In genomic region chr5:321233-321725, GRCh38 we compare ENCODE assay signal across 8 cellular contexts. TPM values are rescaled to one million over a fixed set of nuclear protein-coding genes. Genes with fewer than 3 reads are reported as not detected.
DNase-seq lines count a peak whose midpoint lies in the region; ATAC-seq, FAIRE-seq and TF ChIP-seq lines count a peak whose summit lies in the region.

TSS of gene AHRR (plus strand) at chr5:321714. CDS start at chr5:343903, 22,189 bp downstream.

- intact Hi-C loops in GM12878 (cut with micrococcal nuclease; ENCODE audit: unreplicated experiment) = loop anchor here (2.0 kb wide), 1 partner anchor 72 kb away; no protein-coding TSS in a partner anchor

- under 1% methylated on average over 32 of the region's 51 CpGs for WGBS in GM12878 (ENCODE audit: insufficient coverage, insufficient replicate concordance, low lambda C conversion rate, missing lambda C conversion rate)

- TF ChIP-seq RAD21 in GM12878 (IDR thresholded peaks at IDR 0.05; ENCODE audit: insufficient read depth, low read depth, low read length) = peak; percentile 26; the same call in 1 of the 2 replicates

- peak within 1 kb of the TSS; percentile 71 for H2AFZ ChIP-seq in GM12878 (ENCODE audit: control insufficient read depth, low read depth, low read length)

- H3K9me3 ChIP-seq in Peyer's patch (no peaks in the 10 kb centered on the region), GM12878 (replicated peaks; ENCODE audit: control insufficient read depth, insufficient read depth, low read length) (peaks cover 2% of the 10 kb centered on the region; the same call in 1 of the 3 replicates), iPS-18c (ENCODE audit: control insufficient read depth, insufficient read depth, low read length) (peaks cover 4% of the 10 kb centered on the region)

- POLR2A ChIA-PET in GM12878 (lab: Charles Lee) = interaction anchor here (0.6 to 1.6 kb wide), 4 partner anchors 16 to 114 kb away, joined by 3 to 5 read pairs (median 4); no protein-coding TSS in a partner anchor

- DNase-seq in COLO829 (ENCODE audit: low spot score) (peak; percentile 38), GM19240 (ENCODE audit: insufficient read length, low spot score) (peak; percentile 71), Peyer's patch (peak in 2 of 3 donors; percentile 75 to 84), GM12878 (ENCODE audit: low read depth, low spot score) (no peak)
- DNase-seq in stimulated activated CD4-positive, alpha-beta T cell treated with anti-CD3 and anti-CD28 coated beads, Interleukin-12 subunit alpha, Interleukin-12 subunit beta, amount 100 ng/mL, for 4 hours = peak; percentile 61

- in situ Hi-C loops in GM12878 (cut with MboI) = no loop called here

- peak within 1 kb of the TSS in 2 of 4 donors; percentile 1 to 31 for H3K27ac ChIP-seq in Peyer's patch
- H3K27ac ChIP-seq in GM12878 (ENCODE audit: control insufficient read depth, insufficient read depth) = peak within 1 kb of the TSS; percentile 81

- H3K36me3 ChIP-seq in Peyer's patch = no peaks in the 10 kb centered on the region
- peaks cover 2% of the 10 kb centered on the region in 2 experiments; a peak in 3 of 4 replicates for H3K36me3 ChIP-seq in GM12878 (ENCODE audit: control insufficient read depth in 2 of 2, insufficient read depth in 2 of 2, low read length in 1 of 2)

- SMC1A ChIA-PET in GM12878 (lab: Charles Lee; ENCODE audit: uncharacterized antibody, unreplicated experiment) = interaction anchor here (0.7 to 3.7 kb wide), 5 partner anchors 19 to 110 kb away, joined by 4 to 19 read pairs (median 4); no protein-coding TSS in a partner anchor

- TF ChIP-seq POLR2A in Peyer's patch (IDR thresholded peaks at IDR 0.05) (no peak), GM12878 (IDR thresholded peaks at IDR 0.05; ENCODE audit: low read depth, low read length) (peak; percentile 56)

- peak within 1 kb of the TSS; percentile 85 for H3K9ac ChIP-seq in GM12878 (ENCODE audit: control insufficient read depth, insufficient read depth, low read length)

- H4K20me1 ChIP-seq in GM12878 (ENCODE audit: control insufficient read depth, insufficient read depth) = no peaks in the 10 kb centered on the region

- BruUV-seq in GM12878 (replicated peaks; lab: Mats Ljungman, UMichigan) = no TSS peak

- peaks cover 0 to 25% (median 12%) of the 10 kb centered on the region in 4 donors for H3K4me1 ChIP-seq in Peyer's patch
- peaks cover 23% of the 10 kb centered on the region for H3K4me1 ChIP-seq in GM12878 (ENCODE audit: control insufficient read depth, insufficient read depth, low read length)

- TF ChIP-seq EP300 in GM12878 (IDR thresholded peaks at IDR 0.05; ENCODE audit: borderline replicate concordance in 1 of 2, control insufficient read depth in 1 of 2, low read depth in 2 of 2, low read length in 2 of 2) = no peak

- H3K79me2 ChIP-seq in GM12878 (ENCODE audit: control insufficient read depth, insufficient read depth, low read length) = peaks cover 66% of the 10 kb centered on the region

- peaks cover 0 to 37% of the 10 kb centered on the region in 2 donors for H3K27me3 ChIP-seq in Peyer's patch
- H3K27me3 ChIP-seq in GM12878 (replicated peaks in 1 of 2; ENCODE audit: control insufficient read depth in 2 of 2, insufficient read depth in 2 of 2, low read length in 1 of 2) = no peaks in the 10 kb centered on the region

- TF ChIP-seq CTCF in Peyer's patch (IDR thresholded peaks at IDR 0.05) (peak in 4 of 6 experiments; percentile 35 to 61 (median 53)), GM12878 (IDR thresholded peaks at IDR 0.05 in 2 of 3, conservative IDR thresholded peaks at IDR 0.05 in 1 of 3; ENCODE audit: control insufficient read depth in 2 of 3, extremely low read depth in 1 of 3, insufficient read depth in 1 of 3, low read depth in 3 of 3, low read length in 3 of 3) (peak; percentile 24 to 73 (median 63); a peak in 5 of 6 replicates)

- RAD21 ChIA-PET in GM12878 (lab: Charles Lee; ENCODE audit: unreplicated experiment) = interaction anchor here (1.1 to 2.5 kb wide), 9 partner anchors 20 to 133 kb away, joined by 3 to 17 read pairs (median 5); no protein-coding TSS in a partner anchor

- FAIRE-seq in GM12878 (lab: Jason Lieb, UNC) = no peak

- CTCF ChIA-PET in GM12878 (lab: Yijun Ruan, JAX) = interaction anchor here (0.7 to 6.6 kb wide), 15 partner anchors 8 to 125 kb away, joined by 3 to 126 read pairs (median 4); no protein-coding TSS in a partner anchor

- H3K4me2 ChIP-seq in GM12878 (ENCODE audit: control insufficient read depth, insufficient read depth) = peak within 1 kb of the TSS; percentile 84

- ATAC-seq in HG03280 (IDR thresholded peaks at IDR 0.05; ENCODE audit: unreplicated experiment) = peak; percentile 49
- peak; percentile 62 for ATAC-seq in GM12878
- no peak for ATAC-seq in GM18519 (IDR thresholded peaks at IDR 0.05; ENCODE audit: low FRiP score, unreplicated experiment)

- H3K4me3 ChIP-seq in Peyer's patch = peak within 1 kb of the TSS; percentile 34 to 60 (median 55)
- peak within 1 kb of the TSS; percentile 96 for H3K4me3 ChIP-seq in GM12878
- peak within 1 kb of the TSS; percentile 63 for H3K4me3 ChIP-seq in iPS-18c (ENCODE audit: insufficient read depth, low read depth, low read length)

TF ChIP-seq in GM12878, 131 proteins besides CTCF, POLR2A, EP300 and RAD21 (continues in another document):
- peak; percentile 92 to 98 for TF ChIP-seq BHLHE40 (IDR thresholded peaks at IDR 0.05; ENCODE audit: borderline replicate concordance in 1 of 2, low read depth in 2 of 2, low read length in 1 of 2)
- TF ChIP-seq CBX5 (IDR thresholded peaks at IDR 0.05; ENCODE audit: low read depth) = 0 out of 2 replicates have a peak, but pooled peaks have one; percentile 11
- TF ChIP-seq MEF2B (IDR thresholded peaks at IDR 0.05; ENCODE audit: partially characterized antibody, poor library complexity, severe bottlenecking) = peak; percentile 26
- peak; percentile 13; the same call in 1 of the 2 replicates for TF ChIP-seq MLLT1 (IDR thresholded peaks at IDR 0.05)
- no peak for TF ChIP-seq GABPA (IDR thresholded peaks at IDR 0.05; ENCODE audit: low read depth)
- TF ChIP-seq SMC3 (IDR thresholded peaks at IDR 0.05; ENCODE audit: borderline replicate concordance, low read length) = 0 out of 2 replicates have a peak, but pooled peaks have one; percentile 13
- TF ChIP-seq HDAC6 (IDR thresholded peaks at IDR 0.05; ENCODE audit: unreplicated experiment) = peak; percentile 76
- no peak for TF ChIP-seq TBL1XR1 (IDR thresholded peaks at IDR 0.05; ENCODE audit: low read depth, low read length)
- peak; percentile 78 for TF ChIP-seq SMARCA5 (IDR thresholded peaks at IDR 0.05)
- TF ChIP-seq NR2F1 (conservative IDR thresholded peaks at IDR 0.05) = peak; percentile 55
- no peak for TF ChIP-seq POU2F2 (IDR thresholded peaks at IDR 0.05; ENCODE audit: borderline replicate concordance, low read depth, low read length)

RNA-seq across cellular contexts. Expression of gene AHRR, which starts in this region (rescaled TPM):
- 10 to 100 TPM in 1 of 4 donors, 1 to 10 TPM in 3; 1.6 to 28.1 (median 2.4) TPM for total RNA-seq in Peyer's patch
- 101 and 129 TPM in 2 replicates for total RNA-seq in GM12878 (2013; cell fraction: nucleolus; rRNA removed)
- 19.6 and 22.1 TPM in 2 replicates for total RNA-seq in GM12878 (2014; rRNA removed)
- total RNA-seq in GM12878 (2014; rRNA removed; fragmentation: Illumina TruSeq; extraction: Trizol) = 9.4 and 11.7 TPM in 2 replicates
- 27.8 and 35.2 TPM in 2 replicates for total RNA-seq in GM12878 (2021)
- polyA plus RNA-seq in GM12878 (2011; ENCODE audit: low read depth) = 8.4 TPM
- 13.5 and 17.3 TPM in 2 replicates for polyA plus RNA-seq in GM12878 (2011; rRNA removed)
- polyA plus RNA-seq in GM12878 (2011; cell fraction: cytosol; rRNA removed) = 26.3 and 28.6 TPM in 2 replicates
- polyA plus RNA-seq in GM12878 (2011; cell fraction: nucleus; rRNA removed) = 92.9 and 105 TPM in 2 replicates
- polyA plus RNA-seq in GM12878 (2012) = 23.5 and 31.3 TPM in 2 replicates
- 5.7 and 10.8 TPM in 2 replicates for polyA plus RNA-seq in GM12878 (2014; fragmentation: Illumina TruSeq; extraction: Trizol)
- polyA plus RNA-seq in GM12878 (2014; fragmentation: Nextera tagmentation; extraction: Ambion mirVana) = 1 to 10 TPM in 1 of 2 experiments, under 1 TPM in 1; 0.90 to 1.1 TPM
- 29.8 and 30.6 TPM in 2 replicates for polyA plus RNA-seq in GM12878 (2014; rRNA removed)
- polyA plus RNA-seq in GM12878 (2016; fragmentation: Nextera tagmentation; extraction: Ambion mirVana) = 10 to 100 TPM; 21.1 to 21.3 TPM
- polyA minus RNA-seq in GM12878 (2011; rRNA and poly(A)+ RNA removed) = 8.8 and 21.8 TPM in 2 replicates
- polyA minus RNA-seq in GM12878 (2011; cell fraction: cytosol; rRNA and poly(A)+ RNA removed) = 6.5 and 7.8 TPM in 2 replicates
- 24.8 and 31.4 TPM in 2 replicates for polyA minus RNA-seq in GM12878 (2011; cell fraction: nucleus; rRNA and poly(A)+ RNA removed)
